Comparison of ENCODE assay signal across 7 cellular contexts in genomic region chr7:115125750-115126149, GRCh38.
"Had no signal": no experiment of that assay in that cellular context is flagged by ENCODE, and none has a peak within 500 bp of the region (broad histone marks: within the 10 kb centered on the region; RNA-seq: fewer than 3 reads in every experiment).

No MANE protein-coding gene starts in this region.

- H3K4me1 ChIP-seq: HAP-1 had no signal

- H3K36me3 ChIP-seq: HAP-1 had no signal

- H2AFZ ChIP-seq: GM23338 had no signal

- H3K4me2 ChIP-seq: GM23338 had no signal

- DNase-seq: H7, HFFc6, KG1 had no signal

- H3K27ac ChIP-seq: HL-60 had no signal

- H3K9me3 ChIP-seq: HAP-1 had no signal

- ATAC-seq: GM23338, HCT116 had no signal

- H3K4me3 ChIP-seq: GM23338, HAP-1 had no signal
